Comparison of ENCODE assay signal across 30 cellular contexts in the genomic region with DNA sequence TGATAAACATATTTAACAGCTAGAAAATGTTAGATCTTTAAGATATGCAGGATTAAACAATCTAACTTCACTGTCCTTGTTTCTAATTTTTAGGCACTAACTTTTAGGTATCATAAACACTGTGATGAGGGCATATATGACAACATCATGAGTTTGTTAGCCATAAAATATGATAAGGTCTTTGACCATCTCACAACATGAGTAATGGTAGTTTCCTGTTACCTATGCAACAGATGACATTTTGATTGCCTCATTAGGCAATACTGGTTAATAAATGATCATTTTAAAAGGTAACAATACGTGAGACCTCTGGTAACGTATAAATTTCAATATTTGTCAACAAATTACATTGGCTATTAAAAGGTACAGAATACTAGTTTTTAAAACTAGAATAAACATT.
"Had no signal": no experiment of that assay in that cellular context is flagged by ENCODE, and none has a peak within 500 bp of the region (broad histone marks: within the 10 kb centered on the region; RNA-seq: fewer than 3 reads in every experiment).

No MANE protein-coding gene starts in this region.

- H3K27ac ChIP-seq: brain microvascular endothelial cell, esophagus muscularis mucosa, foreskin keratinocyte, VCaP had no signal

- H3K4me3 Mint-ChIP-seq: activated CD4-positive, alpha-beta memory T cell treated with anti-CD3 and anti-CD28 coated beads, Interleukin-2, amount 10 ng/mL, durations not matched to agents 7 days and 5 days; activated CD4-positive, alpha-beta T cell treated with anti-CD3 and anti-CD28 coated beads, Interleukin-2, amount 10 ng/mL, durations not matched to agents 7 days and 5 days; activated naive CD8-positive, alpha-beta T cell; activated T-cell treated with anti-CD3 and anti-CD28 coated beads, Interleukin-2, amount 50 U/mL, for 24 hours; activated T-helper 17 cell treated with anti-CD3 and anti-CD28 coated beads, Interleukin-2, amount 50 U/mL, for 72 hours; effector memory CD8-positive, alpha-beta T cell; WTC11 had no signal

- H3K36me3 Mint-ChIP-seq: activated naive CD8-positive, alpha-beta T cell; WTC11 had no signal

- H3K9me3 ChIP-seq: esophagus muscularis mucosa, gastrocnemius medialis had no signal

- DNase-seq: activated CD4-positive, alpha-beta memory T cell treated with anti-CD3 and anti-CD28 coated beads, Interleukin-2, amount 10 ng/mL, durations not matched to agents 7 days and 5 days; activated CD4-positive, alpha-beta T cell treated with anti-CD3 and anti-CD28 coated beads for 1 hour; activated CD4-positive, alpha-beta T cell treated with anti-CD3 and anti-CD28 coated beads for 4 hours; activated CD4-positive, alpha-beta T cell treated with anti-CD3 and anti-CD28 coated beads, Interleukin-2, amount 10 ng/mL, durations not matched to agents 7 days and 5 days; activated CD4-positive, alpha-beta T cell treated with anti-CD3 and anti-CD28 coated beads, Interleukin-2, amount 50 U/mL, for 4 hours; activated CD8-positive, alpha-beta memory T cell treated with anti-CD3 and anti-CD28 coated beads, Interleukin-2, amount 50 U/mL, for 48 hours; activated effector memory CD4-positive, alpha-beta T cell treated with Interleukin-2 at 50 U/mL for 16 hours; activated gamma-delta T cell treated with Interleukin-2 at 50 U/mL for 16 hours; activated naive CD4-positive, alpha-beta T cell treated with anti-CD3 and anti-CD28 coated beads, Interleukin-2, amount 50 U/mL, for 16 hours; activated naive CD4-positive, alpha-beta T cell treated with Interleukin-2 at 50 U/mL for 16 hours; activated T-cell treated with anti-CD3 and anti-CD28 coated beads for 4 hours; activated T-cell treated with anti-CD3 and anti-CD28 coated beads, Interleukin-2, amount 50 U/mL, for 24 hours; amniotic stem cell; anterior cingulate cortex; brain microvascular endothelial cell; caudate nucleus; cortex of kidney; dermis blood vessel endothelial cell; effector CD4-positive, alpha-beta T cell; effector memory CD8-positive, alpha-beta T cell; erythroblast; foreskin keratinocyte; gastrocnemius medialis; glutamatergic neuron; T-helper 2 cell had no signal

- H3K27me3 ChIP-seq: brain microvascular endothelial cell, esophagus muscularis mucosa, foreskin keratinocyte, gastrocnemius medialis had no signal

- H3K36me3 ChIP-seq: brain microvascular endothelial cell, esophagus muscularis mucosa, gastrocnemius medialis had no signal

- H3K4me3 ChIP-seq: esophagus muscularis mucosa, gastrocnemius medialis had no signal

- H3K27ac Mint-ChIP-seq: activated CD4-positive, alpha-beta memory T cell treated with anti-CD3 and anti-CD28 coated beads, Interleukin-2, amount 10 ng/mL, durations not matched to agents 7 days and 5 days; activated CD4-positive, alpha-beta T cell treated with anti-CD3 and anti-CD28 coated beads, Interleukin-2, amount 10 ng/mL, durations not matched to agents 7 days and 5 days; activated naive CD8-positive, alpha-beta T cell; activated T-cell treated with anti-CD3 and anti-CD28 coated beads, Interleukin-2, amount 50 U/mL, for 24 hours; activated T-helper 17 cell treated with anti-CD3 and anti-CD28 coated beads, Interleukin-2, amount 50 U/mL, for 72 hours; effector memory CD8-positive, alpha-beta T cell; WTC11 had no signal

- H3K9me3 Mint-ChIP-seq: activated CD4-positive, alpha-beta memory T cell treated with anti-CD3 and anti-CD28 coated beads, Interleukin-2, amount 10 ng/mL, durations not matched to agents 7 days and 5 days; activated CD4-positive, alpha-beta T cell treated with anti-CD3 and anti-CD28 coated beads, Interleukin-2, amount 10 ng/mL, durations not matched to agents 7 days and 5 days; activated T-cell treated with anti-CD3 and anti-CD28 coated beads, Interleukin-2, amount 50 U/mL, for 24 hours; activated T-helper 17 cell treated with anti-CD3 and anti-CD28 coated beads, Interleukin-2, amount 50 U/mL, for 72 hours; effector memory CD8-positive, alpha-beta T cell; WTC11 had no signal

- ATAC-seq: activated T-helper 17 cell treated with anti-CD3 and anti-CD28 coated beads, Interleukin-2, amount 50 U/mL, for 72 hours; effector memory CD8-positive, alpha-beta T cell; foreskin keratinocyte; gastrocnemius medialis; WTC11 had no signal
